33 cellular contexts compared by ENCODE assay signal in genomic region chr11:81673001-81673400, GRCh38.
DNase-seq lines count a peak whose midpoint lies in the region; ATAC-seq, FAIRE-seq and TF ChIP-seq lines count a peak whose summit lies in the region.
"Had no signal": no experiment of that assay in that cellular context is flagged by ENCODE, and none has a peak within 500 bp of the region (broad histone marks: within the 10 kb centered on the region; RNA-seq: fewer than 3 reads in every experiment).

No MANE protein-coding gene starts in this region.

- H3K27me3 ChIP-seq in bronchial epithelial cell (ENCODE audit: control insufficient read depth, insufficient read depth, low read length) (no peaks in the 10 kb centered on the region), kidney epithelial cell (ENCODE audit: control insufficient read depth, insufficient read depth, low read length) (no peaks in the 10 kb centered on the region)
- H3K27me3 ChIP-seq: ascending aorta, dorsolateral prefrontal cortex, pancreas, SJSA1 had no signal

- DNase-seq in HT1080 (ENCODE audit: low read depth): peak; percentile 46
- DNase-seq in bronchial epithelial cell (ENCODE audit: low read depth): peak; percentile 39
- DNase-seq in kidney epithelial cell (ENCODE audit: low read depth): peak; percentile 35
- no peak for DNase-seq in NCI-H1105 treated with DMSO at 0.1 percent for 48 hours (lab: John Stamatoyannopoulos, UW)
- DNase-seq in activated CD4-positive, alpha-beta T cell treated with anti-CD3 and anti-CD28 coated beads, Interleukin-2, amount 10 ng/mL, durations not matched to agents 24 days and 14 days: no peak
- no peak for DNase-seq in HuH-7.5 (ENCODE audit: low spot score)
- DNase-seq: activated CD4-positive, alpha-beta memory T cell treated with anti-CD3 and anti-CD28 coated beads for 36 hours; CD4-positive, CD25-positive, alpha-beta regulatory T cell; cerebellar nuclear complex; dorsolateral prefrontal cortex; EL; GOT3; head of caudate nucleus; kidney glomerular epithelial cell; NCI-H1417 treated with DMSO at 0.1 percent for 48 hours; NCI-H2107; NCI-H446; NCI-H774; nephron progenitor cell; pancreas; right lobe of liver; RPMI8226; stimulated activated CD4-positive, alpha-beta T cell treated with anti-CD3 and anti-CD28 coated beads, Interleukin-4, amount 100 ng/mL, for 24 hours; T-cell had no signal

- H3K36me3 Mint-ChIP-seq in activated CD4-positive, alpha-beta T cell treated with anti-CD3 and anti-CD28 coated beads, Interleukin-2, amount 10 ng/mL, durations not matched to agents 24 days and 14 days (ENCODE audit: low read depth): no peaks in the 10 kb centered on the region
- H3K36me3 Mint-ChIP-seq: activated CD4-positive, alpha-beta memory T cell treated with anti-CD3 and anti-CD28 coated beads for 36 hours; activated naive CD4-positive, alpha-beta T cell treated with anti-CD3 and anti-CD28 coated beads, Interleukin-2, amount 50 U/mL, for 72 hours; CD4-positive, CD25-positive, alpha-beta regulatory T cell; stimulated activated effector memory CD8-positive, alpha-beta T cell treated with anti-CD3 and anti-CD28 coated beads, Interleukin-12 subunit alpha, Interleukin-12 subunit beta, amount 100 ng/mL, for 72 hours; T-cell; type B pancreatic cell had no signal

- no peaks in the 10 kb centered on the region for H3K27me3 Mint-ChIP-seq in activated CD4-positive, alpha-beta T cell treated with anti-CD3 and anti-CD28 coated beads, Interleukin-2, amount 10 ng/mL, durations not matched to agents 24 days and 14 days
- H3K27me3 Mint-ChIP-seq: activated CD4-positive, alpha-beta memory T cell treated with anti-CD3 and anti-CD28 coated beads for 36 hours; CD4-positive, CD25-positive, alpha-beta regulatory T cell; T-cell; type B pancreatic cell had no signal

- H3K4me3 ChIP-seq in bronchial epithelial cell (ENCODE audit: low read depth, low read length) (no peak overlapping the region), kidney epithelial cell (ENCODE audit: low read depth, low read length) (no peak overlapping the region)
- H3K4me3 ChIP-seq: ascending aorta, dorsolateral prefrontal cortex, K562, lung, pancreas, right lobe of liver, SJSA1 had no signal

- no peak overlapping the region for H3K27ac Mint-ChIP-seq in activated CD4-positive, alpha-beta T cell treated with anti-CD3 and anti-CD28 coated beads, Interleukin-2, amount 10 ng/mL, durations not matched to agents 24 days and 14 days
- H3K27ac Mint-ChIP-seq: activated CD4-positive, alpha-beta memory T cell treated with anti-CD3 and anti-CD28 coated beads for 36 hours; activated naive CD4-positive, alpha-beta T cell treated with anti-CD3 and anti-CD28 coated beads, Interleukin-2, amount 50 U/mL, for 72 hours; activated T-helper 2 cell treated with anti-CD3 and anti-CD28 coated beads, Interferon-gamma antibody, Interleukin-2, Interleukin-4, amounts not matched to agents 10 μg/mL and 5 μg/mL and 100 μg/mL, durations not matched to agents 14 hours and 24 hours and 36 hours; CD4-positive, CD25-positive, alpha-beta regulatory T cell; nephron progenitor cell; stimulated activated effector memory CD8-positive, alpha-beta T cell treated with anti-CD3 and anti-CD28 coated beads, Interleukin-12 subunit alpha, Interleukin-12 subunit beta, amount 100 ng/mL, for 72 hours; T-cell; type B pancreatic cell had no signal

- no peak for ATAC-seq in GM21423 (IDR thresholded peaks at IDR 0.05; ENCODE audit: unreplicated experiment)
- ATAC-seq: activated naive CD4-positive, alpha-beta T cell treated with anti-CD3 and anti-CD28 coated beads, Interleukin-2, amount 50 U/mL, for 72 hours; K562; pancreas; right lobe of liver; stimulated activated effector memory CD8-positive, alpha-beta T cell treated with anti-CD3 and anti-CD28 coated beads, Interleukin-12 subunit alpha, Interleukin-12 subunit beta, amount 100 ng/mL, for 72 hours; T-cell had no signal

- no peak for FAIRE-seq in bronchial epithelial cell (lab: Jason Lieb, UNC)
- FAIRE-seq: K562, pancreas had no signal

- TF ChIP-seq CTCF in bronchial epithelial cell (IDR thresholded peaks at IDR 0.05; ENCODE audit: insufficient read depth, low read length, severe bottlenecking): no peak
- TF ChIP-seq CTCF in kidney epithelial cell (IDR thresholded peaks at IDR 0.05; ENCODE audit: insufficient read depth, low read length, poor library complexity, severe bottlenecking): no peak

- no peaks in the 10 kb centered on the region for H3K4me1 Mint-ChIP-seq in activated CD4-positive, alpha-beta T cell treated with anti-CD3 and anti-CD28 coated beads, Interleukin-2, amount 10 ng/mL, durations not matched to agents 24 days and 14 days
- H3K4me1 Mint-ChIP-seq: CD4-positive, CD25-positive, alpha-beta regulatory T cell; nephron progenitor cell; stimulated activated effector memory CD8-positive, alpha-beta T cell treated with anti-CD3 and anti-CD28 coated beads, Interleukin-12 subunit alpha, Interleukin-12 subunit beta, amount 100 ng/mL, for 72 hours; T-cell had no signal

- H3K36me3 ChIP-seq in bronchial epithelial cell (ENCODE audit: control insufficient read depth, insufficient read depth, low read length) (no peaks in the 10 kb centered on the region), kidney epithelial cell (ENCODE audit: control insufficient read depth, insufficient read depth, low read length) (no peaks in the 10 kb centered on the region)
- H3K36me3 ChIP-seq: ascending aorta, pancreas, right lobe of liver, SJSA1 had no signal

- no peaks in the 10 kb centered on the region for H3K9me3 Mint-ChIP-seq in activated CD4-positive, alpha-beta T cell treated with anti-CD3 and anti-CD28 coated beads, Interleukin-2, amount 10 ng/mL, durations not matched to agents 24 days and 14 days
- H3K9me3 Mint-ChIP-seq: activated CD4-positive, alpha-beta memory T cell treated with anti-CD3 and anti-CD28 coated beads for 36 hours; activated naive CD4-positive, alpha-beta T cell treated with anti-CD3 and anti-CD28 coated beads, Interleukin-2, amount 50 U/mL, for 72 hours; activated T-helper 2 cell treated with anti-CD3 and anti-CD28 coated beads, Interferon-gamma antibody, Interleukin-2, Interleukin-4, amounts not matched to agents 10 μg/mL and 5 μg/mL and 100 μg/mL, durations not matched to agents 14 hours and 24 hours and 36 hours; T-cell had no signal

- no peak overlapping the region for H3K4me3 Mint-ChIP-seq in activated CD4-positive, alpha-beta T cell treated with anti-CD3 and anti-CD28 coated beads, Interleukin-2, amount 10 ng/mL, durations not matched to agents 24 days and 14 days
- H3K4me3 Mint-ChIP-seq: activated CD4-positive, alpha-beta memory T cell treated with anti-CD3 and anti-CD28 coated beads for 36 hours; CD4-positive, CD25-positive, alpha-beta regulatory T cell; nephron progenitor cell; stimulated activated effector memory CD8-positive, alpha-beta T cell treated with anti-CD3 and anti-CD28 coated beads, Interleukin-12 subunit alpha, Interleukin-12 subunit beta, amount 100 ng/mL, for 72 hours; T-cell; type B pancreatic cell had no signal

- intact Hi-C loops in activated CD4-positive, alpha-beta T cell treated with anti-CD3 and anti-CD28 coated beads, Interleukin-2, amount 10 ng/mL, durations not matched to agents 24 days and 14 days (cut with micrococcal nuclease): no loop called here

Comparison
In these comparisons a context has a peak if more than half of its experiments do, and no peak if none do; other contexts are left out.
1. DNase-seq: peak in HT1080 (single experiment), bronchial epithelial cell (single experiment) and kidney epithelial cell (single experiment); none in NCI-H1105 treated with DMSO at 0.1 percent for 48 hours (single experiment), activated CD4-positive, alpha-beta T cell treated with anti-CD3 and anti-CD28 coated beads, Interleukin-2, amount 10 ng/mL, durations not matched to agents 24 days and 14 days (single experiment) and HuH-7.5 (single experiment).